ENCODE assay signal across 9 cellular contexts in genomic region chr18:62716679-62717058, GRCh38. TPM values are rescaled to one million over a fixed set of nuclear protein-coding genes. Genes with fewer than 3 reads are reported as not detected.
DNase-seq lines count a peak whose midpoint lies in the region; ATAC-seq and TF ChIP-seq lines count a peak whose summit lies in the region.
"Had no signal": no experiment of that assay in that cellular context is flagged by ENCODE, and none has a peak within 500 bp of the region (broad histone marks: within the 10 kb centered on the region; RNA-seq: fewer than 3 reads in every experiment).

No MANE protein-coding gene starts in this region.

- H3K27me3 ChIP-seq in cardiac muscle cell (no peaks in the 10 kb centered on the region), parathyroid adenoma (ENCODE audit: control insufficient read depth, insufficient read depth, low read length) (no peaks in the 10 kb centered on the region)

- H3K9ac ChIP-seq in parathyroid adenoma, result no peak overlapping the region

- H2AFZ ChIP-seq in parathyroid adenoma, result peak overlapping the region; percentile 82

- peak; percentile 20 for ATAC-seq in GM21723 (IDR thresholded peaks at IDR 0.05; ENCODE audit: unreplicated experiment)
- ATAC-seq in activated naive CD4-positive, alpha-beta T cell treated with anti-CD3 and anti-CD28 coated beads, Interleukin-2, amount 50 U/mL, for 72 hours, result no peak

- H3K9me3 Mint-ChIP-seq in activated naive CD4-positive, alpha-beta T cell treated with anti-CD3 and anti-CD28 coated beads, Interleukin-2, amount 50 U/mL, for 72 hours, result no peaks in the 10 kb centered on the region
- H3K9me3 Mint-ChIP-seq: T-helper 1 cell treated with Interleukin-12 subunit alpha and Interleukin-12 subunit beta and Interleukin-4 antibody, amounts not matched to agents 30 μg/mL and 1 μg/mL, for 36 hours had no signal

- peak; percentile 38 for DNase-seq in DMS153 (lab: John Stamatoyannopoulos, UW)
- peak; percentile 25 to 53 for DNase-seq in NOMO-1 (lab: John Stamatoyannopoulos, UW; ENCODE audit: unreplicated experiment in 2 of 2)
- peak; percentile 43 to 61 for DNase-seq in activated naive CD4-positive, alpha-beta T cell treated with anti-CD3 and anti-CD28 coated beads, Interleukin-2, amount 50 U/mL, for 72 hours (ENCODE audit: low spot score in 2 of 2)
- peak; percentile 29 to 57 for DNase-seq in cardiac muscle cell (ENCODE audit: low read depth in 1 of 2, low spot score in 1 of 2)
- DNase-seq in midbrain (lab: John Stamatoyannopoulos, UW), result no peak
- DNase-seq in OCI-M2 (lab: John Stamatoyannopoulos, UW; ENCODE audit: unreplicated experiment), result no peak

- H3K4me1 ChIP-seq in cardiac muscle cell (ENCODE audit: low read depth) (peaks cover 23% of the 10 kb centered on the region), parathyroid adenoma (peaks cover 17% of the 10 kb centered on the region)

- H3K36me3 ChIP-seq in cardiac muscle cell (no peaks in the 10 kb centered on the region), parathyroid adenoma (ENCODE audit: control insufficient read depth, insufficient read depth, low read length) (no peaks in the 10 kb centered on the region)

- no peaks in the 10 kb centered on the region for H3K9me3 ChIP-seq in cardiac muscle cell (ENCODE audit: low read depth)
- no peaks in the 10 kb centered on the region for H3K9me3 ChIP-seq in parathyroid adenoma (ENCODE audit: control insufficient read depth, low read length)

- H3K27ac ChIP-seq in cardiac muscle cell, result no peak overlapping the region
- H3K27ac ChIP-seq in parathyroid adenoma, result no peak overlapping the region

- H3K79me2 ChIP-seq in parathyroid adenoma, result no peaks in the 10 kb centered on the region

- H3K27ac Mint-ChIP-seq in activated naive CD4-positive, alpha-beta T cell treated with anti-CD3 and anti-CD28 coated beads, Interleukin-2, amount 50 U/mL, for 72 hours, result peak overlapping the region in 1 of 2 donors; percentile 40

- H3K4me2 ChIP-seq in parathyroid adenoma (ENCODE audit: low read length), result peak overlapping the region; percentile 60

- TF ChIP-seq CTCF in cardiac muscle cell (IDR thresholded peaks at IDR 0.05; ENCODE audit: low read depth, low read length) (peak; percentile 8), parathyroid adenoma (IDR thresholded peaks at IDR 0.05) (no peak)

- H3K4me3 ChIP-seq in cardiac muscle cell (peak overlapping the region; percentile 76), parathyroid adenoma (ENCODE audit: low read depth, low read length) (peak overlapping the region; percentile 61)

- H3K36me3 Mint-ChIP-seq in activated naive CD4-positive, alpha-beta T cell treated with anti-CD3 and anti-CD28 coated beads, Interleukin-2, amount 50 U/mL, for 72 hours, result peaks cover 0 to 6% of the 10 kb centered on the region in 2 donors

RNA-seq across cellular contexts. Expression of gene PHLPP1, which starts 1.3 kb away (rescaled TPM):
- 10 to 100 TPM in 1 of 2 donors, 1 to 10 TPM in 1; 7.8 to 10.5 TPM for total RNA-seq in activated naive CD4-positive, alpha-beta T cell treated with anti-CD3 and anti-CD28 coated beads, Interleukin-2, amount 50 U/mL, for 72 hours
- 13.6 and 25.8 TPM in 2 replicates for total RNA-seq in cardiac muscle cell
- polyA plus RNA-seq in cardiac muscle cell, result 6.3 and 11.3 TPM in 2 replicates

Comparison
In these comparisons a context has a peak if more than half of its experiments do, and no peak if none do; other contexts are left out.
1. DNase-seq: peak in DMS153 (single experiment), NOMO-1 (2 of 2), activated naive CD4-positive, alpha-beta T cell treated with anti-CD3 and anti-CD28 coated beads, Interleukin-2, amount 50 U/mL, for 72 hours (2 of 2) and cardiac muscle cell (2 of 2); none in midbrain (single experiment) and OCI-M2 (single experiment).